In genomic region chr17:9409430-9409829, GRCh38 we compare ENCODE assay signal across 1 cellular context.
TF ChIP-seq lines count a peak whose summit lies in the region.

No MANE protein-coding gene starts in this region.

TF ChIP-seq in HEK293, 187 proteins besides CTCF, POLR2A, EP300 and RAD21:
- TF ChIP-seq, protein P1, sequence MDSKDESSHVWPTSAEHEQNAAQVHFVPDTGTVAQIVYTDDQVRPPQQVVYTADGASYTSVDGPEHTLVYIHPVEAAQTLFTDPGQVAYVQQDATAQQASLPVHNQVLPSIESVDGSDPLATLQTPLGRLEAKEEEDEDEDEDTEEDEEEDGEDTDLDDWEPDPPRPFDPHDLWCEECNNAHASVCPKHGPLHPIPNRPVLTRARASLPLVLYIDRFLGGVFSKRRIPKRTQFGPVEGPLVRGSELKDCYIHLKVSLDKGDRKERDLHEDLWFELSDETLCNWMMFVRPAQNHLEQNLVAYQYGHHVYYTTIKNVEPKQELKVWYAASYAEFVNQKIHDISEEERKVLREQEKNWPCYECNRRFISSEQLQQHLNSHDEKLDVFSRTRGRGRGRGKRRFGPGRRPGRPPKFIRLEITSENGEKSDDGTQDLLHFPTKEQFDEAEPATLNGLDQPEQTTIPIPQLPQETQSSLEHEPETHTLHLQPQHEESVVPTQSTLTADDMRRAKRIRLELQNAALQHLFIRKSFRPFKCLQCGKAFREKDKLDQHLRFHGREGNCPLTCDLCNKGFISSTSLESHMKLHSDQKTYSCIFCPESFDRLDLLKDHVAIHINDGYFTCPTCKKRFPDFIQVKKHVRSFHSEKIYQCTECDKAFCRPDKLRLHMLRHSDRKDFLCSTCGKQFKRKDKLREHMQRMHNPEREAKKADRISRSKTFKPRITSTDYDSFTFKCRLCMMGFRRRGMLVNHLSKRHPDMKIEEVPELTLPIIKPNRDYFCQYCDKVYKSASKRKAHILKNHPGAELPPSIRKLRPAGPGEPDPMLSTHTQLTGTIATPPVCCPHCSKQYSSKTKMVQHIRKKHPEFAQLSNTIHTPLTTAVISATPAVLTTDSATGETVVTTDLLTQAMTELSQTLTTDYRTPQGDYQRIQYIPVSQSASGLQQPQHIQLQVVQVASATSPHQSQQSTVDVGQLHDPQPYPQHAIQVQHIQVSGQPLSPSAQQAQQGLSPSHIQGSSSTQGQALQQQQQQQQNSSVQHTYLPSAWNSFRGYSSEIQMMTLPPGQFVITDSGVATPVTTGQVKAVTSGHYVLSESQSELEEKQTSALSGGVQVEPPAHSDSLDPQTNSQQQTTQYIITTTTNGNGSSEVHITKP (tag by site-specific recombination; IDR thresholded peaks at IDR 0.05): peak; percentile 72
- peak; percentile 80 for TF ChIP-seq PRDM6 (tag by site-specific recombination; IDR thresholded peaks at IDR 0.05)
- TF ChIP-seq GLI4 (tag by site-specific recombination; IDR thresholded peaks at IDR 0.05): no peak
- TF ChIP-seq SCRT1 (tag by site-specific recombination; IDR thresholded peaks at IDR 0.05; ENCODE audit: borderline replicate concordance): no peak
- TF ChIP-seq ZNF335 (tag by site-specific recombination; conservative IDR thresholded peaks at IDR 0.05): peak; percentile 54; the same call in 1 of the 2 replicates
- no peak for TF ChIP-seq ZSCAN16 (tag by site-specific recombination; IDR thresholded peaks at IDR 0.05)
- no peak for TF ChIP-seq REPIN1 (tag by site-specific recombination; IDR thresholded peaks at IDR 0.05; ENCODE audit: low read depth)
- TF ChIP-seq ZIC2 (tag by site-specific recombination; IDR thresholded peaks at IDR 0.05): no peak
- TF ChIP-seq ZNF548 (tag by site-specific recombination; IDR thresholded peaks at IDR 0.05): no peak
- TF ChIP-seq ZNF610 (tag by site-specific recombination; IDR thresholded peaks at IDR 0.05; ENCODE audit: borderline replicate concordance): no peak
- TF ChIP-seq, protein P2, sequence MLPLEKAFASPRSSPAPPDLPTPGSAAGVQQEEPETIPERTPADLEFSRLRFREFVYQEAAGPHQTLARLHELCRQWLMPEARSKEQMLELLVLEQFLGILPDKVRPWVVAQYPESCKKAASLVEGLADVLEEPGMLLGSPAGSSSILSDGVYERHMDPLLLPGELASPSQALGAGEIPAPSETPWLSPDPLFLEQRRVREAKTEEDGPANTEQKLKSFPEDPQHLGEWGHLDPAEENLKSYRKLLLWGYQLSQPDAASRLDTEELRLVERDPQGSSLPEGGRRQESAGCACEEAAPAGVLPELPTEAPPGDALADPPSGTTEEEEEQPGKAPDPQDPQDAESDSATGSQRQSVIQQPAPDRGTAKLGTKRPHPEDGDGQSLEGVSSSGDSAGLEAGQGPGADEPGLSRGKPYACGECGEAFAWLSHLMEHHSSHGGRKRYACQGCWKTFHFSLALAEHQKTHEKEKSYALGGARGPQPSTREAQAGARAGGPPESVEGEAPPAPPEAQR (tag by site-specific recombination; IDR thresholded peaks at IDR 0.05): no peak
- TF ChIP-seq, protein P3, sequence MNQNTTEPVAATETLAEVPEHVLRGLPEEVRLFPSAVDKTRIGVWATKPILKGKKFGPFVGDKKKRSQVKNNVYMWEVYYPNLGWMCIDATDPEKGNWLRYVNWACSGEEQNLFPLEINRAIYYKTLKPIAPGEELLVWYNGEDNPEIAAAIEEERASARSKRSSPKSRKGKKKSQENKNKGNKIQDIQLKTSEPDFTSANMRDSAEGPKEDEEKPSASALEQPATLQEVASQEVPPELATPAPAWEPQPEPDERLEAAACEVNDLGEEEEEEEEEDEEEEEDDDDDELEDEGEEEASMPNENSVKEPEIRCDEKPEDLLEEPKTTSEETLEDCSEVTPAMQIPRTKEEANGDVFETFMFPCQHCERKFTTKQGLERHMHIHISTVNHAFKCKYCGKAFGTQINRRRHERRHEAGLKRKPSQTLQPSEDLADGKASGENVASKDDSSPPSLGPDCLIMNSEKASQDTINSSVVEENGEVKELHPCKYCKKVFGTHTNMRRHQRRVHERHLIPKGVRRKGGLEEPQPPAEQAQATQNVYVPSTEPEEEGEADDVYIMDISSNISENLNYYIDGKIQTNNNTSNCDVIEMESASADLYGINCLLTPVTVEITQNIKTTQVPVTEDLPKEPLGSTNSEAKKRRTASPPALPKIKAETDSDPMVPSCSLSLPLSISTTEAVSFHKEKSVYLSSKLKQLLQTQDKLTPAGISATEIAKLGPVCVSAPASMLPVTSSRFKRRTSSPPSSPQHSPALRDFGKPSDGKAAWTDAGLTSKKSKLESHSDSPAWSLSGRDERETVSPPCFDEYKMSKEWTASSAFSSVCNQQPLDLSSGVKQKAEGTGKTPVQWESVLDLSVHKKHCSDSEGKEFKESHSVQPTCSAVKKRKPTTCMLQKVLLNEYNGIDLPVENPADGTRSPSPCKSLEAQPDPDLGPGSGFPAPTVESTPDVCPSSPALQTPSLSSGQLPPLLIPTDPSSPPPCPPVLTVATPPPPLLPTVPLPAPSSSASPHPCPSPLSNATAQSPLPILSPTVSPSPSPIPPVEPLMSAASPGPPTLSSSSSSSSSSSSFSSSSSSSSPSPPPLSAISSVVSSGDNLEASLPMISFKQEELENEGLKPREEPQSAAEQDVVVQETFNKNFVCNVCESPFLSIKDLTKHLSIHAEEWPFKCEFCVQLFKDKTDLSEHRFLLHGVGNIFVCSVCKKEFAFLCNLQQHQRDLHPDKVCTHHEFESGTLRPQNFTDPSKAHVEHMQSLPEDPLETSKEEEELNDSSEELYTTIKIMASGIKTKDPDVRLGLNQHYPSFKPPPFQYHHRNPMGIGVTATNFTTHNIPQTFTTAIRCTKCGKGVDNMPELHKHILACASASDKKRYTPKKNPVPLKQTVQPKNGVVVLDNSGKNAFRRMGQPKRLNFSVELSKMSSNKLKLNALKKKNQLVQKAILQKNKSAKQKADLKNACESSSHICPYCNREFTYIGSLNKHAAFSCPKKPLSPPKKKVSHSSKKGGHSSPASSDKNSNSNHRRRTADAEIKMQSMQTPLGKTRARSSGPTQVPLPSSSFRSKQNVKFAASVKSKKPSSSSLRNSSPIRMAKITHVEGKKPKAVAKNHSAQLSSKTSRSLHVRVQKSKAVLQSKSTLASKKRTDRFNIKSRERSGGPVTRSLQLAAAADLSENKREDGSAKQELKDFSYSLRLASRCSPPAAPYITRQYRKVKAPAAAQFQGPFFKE (tag by site-specific recombination; IDR thresholded peaks at IDR 0.05; ENCODE audit: borderline replicate concordance): no peak
